8 cellular contexts compared by ENCODE assay signal in genomic region chr21:41168391-41169257, GRCh38. TPM values are rescaled to one million over a fixed set of nuclear protein-coding genes. Genes with fewer than 3 reads are reported as not detected.
DNase-seq lines count a peak whose midpoint lies in the region; ATAC-seq and TF ChIP-seq lines count a peak whose summit lies in the region.

No MANE protein-coding gene starts in this region.

- no peak overlapping the region for H3K9ac ChIP-seq in H9 (ENCODE audit: extremely low read depth, insufficient read length, low read length)

- no peak overlapping the region for H2BK120ac ChIP-seq in H9 (ENCODE audit: low read depth, low read length, poor library complexity, severe bottlenecking)

- TF ChIP-seq EP300 in tibial nerve (IDR thresholded peaks at IDR 0.05) = peak in 1 of 2 donors; percentile 51

- H2BK5ac ChIP-seq in H9 (ENCODE audit: insufficient read length, low read length) = no peak overlapping the region

- no peak overlapping the region for H2AK5ac ChIP-seq in H9 (ENCODE audit: insufficient read length, low read length)

- H3K4me3 ChIP-seq in AG10803 (ENCODE audit: low read length) (peak overlapping the region; percentile 70), tibial nerve (peak overlapping the region; percentile 76 to 92 (median 86))

- H3K56ac ChIP-seq in H9 (ENCODE audit: insufficient read length, low read depth, low read length) = no peak overlapping the region

- no peak overlapping the region for H3K4ac ChIP-seq in H9 (ENCODE audit: low read depth, low read length)

- no peak overlapping the region for H2BK20ac ChIP-seq in H9 (ENCODE audit: low read depth, low read length, poor library complexity, severe bottlenecking)

- H3K23me2 ChIP-seq in H9 (ENCODE audit: insufficient read length, low read depth, low read length, poor library complexity, severe bottlenecking) = peaks cover 7% of the 10 kb centered on the region

- H3K9me3 Mint-ChIP-seq in H9 (no peaks in the 10 kb centered on the region), mesothelial cell of epicardium (no peaks in the 10 kb centered on the region)

- no peaks in the 10 kb centered on the region for H3K79me2 ChIP-seq in H9 (ENCODE audit: insufficient read depth, low read length)

- no peak overlapping the region for H4K5ac ChIP-seq in H9 (ENCODE audit: insufficient read length, low read depth, low read length)

- H3T11ph ChIP-seq in H9 (ENCODE audit: low read length) = no peak overlapping the region

- TF ChIP-seq POLR2A in tibial nerve (IDR thresholded peaks at IDR 0.05) = peak in 1 of 2 donors; percentile 6

- H3K27ac Mint-ChIP-seq in H9 (no peak overlapping the region), mesothelial cell of epicardium (peak overlapping the region; percentile 86)

- H3K4me1 ChIP-seq in H9 (ENCODE audit: insufficient read depth, low read length) (no peaks in the 10 kb centered on the region), tibial nerve (peaks cover 0 to 57% (median 15%) of the 10 kb centered on the region in 4 donors)

- no peak overlapping the region for H4K8ac ChIP-seq in H9 (replicated peaks; ENCODE audit: insufficient read length, low read depth, low read length)

- no peak overlapping the region for H2BK15ac ChIP-seq in H9 (ENCODE audit: low read depth, low read length)

- no peak overlapping the region for H3K18ac ChIP-seq in H9 (ENCODE audit: insufficient read length, low read depth, low read length)

- H4K91ac ChIP-seq in H9 (ENCODE audit: insufficient read length, low read depth, low read length) = no peak overlapping the region

- peak overlapping the region; percentile 58 to 84 for H3K4me3 Mint-ChIP-seq in H9
- peak overlapping the region; percentile 78 for H3K4me3 Mint-ChIP-seq in mesothelial cell of epicardium

- H2AFZ ChIP-seq in H9 (ENCODE audit: low read length) = no peak overlapping the region

- H3K14ac ChIP-seq in H9 (ENCODE audit: insufficient read depth, low read length) = no peak overlapping the region

- peak; percentile 1 for ATAC-seq in esophagus mucosa
- ATAC-seq in GM18867 (IDR thresholded peaks at IDR 0.05; ENCODE audit: unreplicated experiment) = no peak
- no peak for ATAC-seq in GM21737 (IDR thresholded peaks at IDR 0.05; ENCODE audit: unreplicated experiment)

- peaks cover 6% of the 10 kb centered on the region; the same call in 1 of the 2 replicates for H3K27me3 ChIP-seq in H9 (ENCODE audit: insufficient read depth, low read length)
- no peaks in the 10 kb centered on the region for H3K27me3 ChIP-seq in tibial nerve

- peak overlapping the region; percentile 64 for H3K4me2 ChIP-seq in H9 (ENCODE audit: insufficient read depth, insufficient read length, low read length)

- no peak overlapping the region for H2BK12ac ChIP-seq in H9 (ENCODE audit: insufficient read length, low read depth, low read length)

- H3K27me3 Mint-ChIP-seq in H9 (ENCODE audit: low read depth) = peaks cover 56% of the 10 kb centered on the region
- H3K27me3 Mint-ChIP-seq in mesothelial cell of epicardium (ENCODE audit: low read depth) = no peaks in the 10 kb centered on the region

- H3K36me3 Mint-ChIP-seq in H9 (ENCODE audit: insufficient read depth in 1 of 3, low read depth in 3 of 3) (no peaks in the 10 kb centered on the region; a peak in 2 of 7 replicates), mesothelial cell of epicardium (no peaks in the 10 kb centered on the region)

- no peak for TF ChIP-seq CTCF in AG10803 (conservative IDR thresholded peaks at IDR 0.05; ENCODE audit: low read length)
- TF ChIP-seq CTCF in H9 (conservative IDR thresholded peaks at IDR 0.05) = no peak
- no peak for TF ChIP-seq CTCF in mesothelial cell of epicardium (IDR thresholded peaks at IDR 0.05; ENCODE audit: unreplicated experiment)
- no peak for TF ChIP-seq CTCF in tibial nerve (IDR thresholded peaks at IDR 0.05)

- peaks cover 15 to 23% of the 10 kb centered on the region in 2 experiments for H3K4me1 Mint-ChIP-seq in H9
- peaks cover 19% of the 10 kb centered on the region for H3K4me1 Mint-ChIP-seq in mesothelial cell of epicardium

- no peaks in the 10 kb centered on the region for H3K36me3 ChIP-seq in tibial nerve

- no peaks in the 10 kb centered on the region for H4K20me1 ChIP-seq in H9 (ENCODE audit: control insufficient read depth, insufficient read depth, insufficient read length)

- no peaks in the 10 kb centered on the region for H3K79me1 ChIP-seq in H9 (ENCODE audit: insufficient read depth, low read depth, low read length, poor library complexity, severe bottlenecking)

- no peak overlapping the region for H3K27ac ChIP-seq in H9 (ENCODE audit: insufficient read length, low read depth, low read length)
- peak overlapping the region; percentile 89 to 98 (median 93) for H3K27ac ChIP-seq in tibial nerve

- H3K23ac ChIP-seq in H9 (ENCODE audit: insufficient read length, low read depth, low read length) = no peak overlapping the region

- no peaks in the 10 kb centered on the region for H3K9me3 ChIP-seq in H9 (ENCODE audit: control insufficient read depth, low read depth, low read length)
- no peaks in the 10 kb centered on the region for H3K9me3 ChIP-seq in tibial nerve

- DNase-seq in AG10803 (ENCODE audit: low read depth) (peak; percentile 66), H9 (peak; percentile 51), SW480 (ENCODE audit: low spot score) (peak; percentile 74), mesothelial cell of epicardium (ENCODE audit: low spot score in 2 of 2, unreplicated experiment in 2 of 2) (peak; percentile 42 to 62), tibial nerve (ENCODE audit: low spot score in 2 of 2) (peak; percentile 38 to 60)

- WGBS in H9 (ENCODE audit: extremely low coverage, insufficient read length, low lambda C conversion rate) = no CpG with 5 or more reads among the region's 75 CpGs
- WGBS in tibial nerve, 2 donors = 0% methylated on average over 21 to 34 of the region's 75 CpGs

RNA-seq across cellular contexts. Expression of gene BACE2, which starts 0.7 kb away (rescaled TPM):
- total RNA-seq in H9 (2021) (8.0 and 8.3 TPM in 2 replicates), esophagus mucosa (39.6 TPM), mesothelial cell of epicardium (29.8 to 31.3 TPM (median 30.6 TPM) in 3 replicates), tibial nerve (10 to 100 TPM; 69.5 to 96.9 (median 79.2) TPM)
